Comparison of ENCODE assay signal across 14 cellular contexts in the genomic region with DNA sequence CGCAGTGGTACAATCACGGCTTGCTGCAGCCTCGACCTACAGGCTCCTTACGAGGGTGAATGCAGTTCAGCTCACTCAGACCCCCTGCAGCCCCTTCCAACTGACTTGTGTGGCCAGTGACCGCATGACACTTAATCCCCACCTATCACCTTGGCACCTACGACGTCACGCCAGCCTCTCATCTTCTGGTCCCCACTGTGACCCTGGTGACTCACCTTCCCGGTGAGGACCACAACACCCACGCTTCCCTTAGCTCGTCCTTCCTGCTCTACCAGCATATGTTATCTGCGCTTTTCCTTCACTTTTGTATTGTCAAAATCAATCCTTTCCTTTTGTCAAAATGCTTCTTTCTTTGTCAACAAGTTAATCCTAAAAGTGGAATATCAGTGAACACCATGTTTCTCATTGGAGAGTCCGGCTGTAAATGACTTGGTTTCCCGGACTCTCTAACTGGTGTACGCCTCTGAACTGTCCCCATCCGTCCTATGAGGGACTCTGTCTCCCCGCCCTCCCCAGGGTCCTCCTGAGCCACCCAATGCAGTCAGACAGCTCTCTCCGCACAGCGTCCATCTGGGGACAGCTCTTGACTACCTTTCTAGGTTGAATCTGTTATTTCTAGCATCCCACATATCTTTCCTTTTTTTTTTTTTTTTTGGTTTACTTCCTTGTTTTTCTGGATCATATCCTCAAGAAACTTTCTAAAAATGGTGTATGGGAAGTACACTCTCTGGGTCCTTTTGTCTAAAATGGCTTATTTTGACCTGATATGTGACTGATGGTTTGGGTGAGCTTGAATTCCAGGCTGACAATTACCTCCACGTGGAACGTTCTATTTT. TPM values are rescaled to one million over a fixed set of nuclear protein-coding genes. Genes with fewer than 3 reads are reported as not detected.
DNase-seq lines count a peak whose midpoint lies in the region; ATAC-seq, FAIRE-seq and TF ChIP-seq lines count a peak whose summit lies in the region.
"Had no signal": no experiment of that assay in that cellular context is flagged by ENCODE, and none has a peak within 500 bp of the region (broad histone marks: within the 10 kb centered on the region; RNA-seq: fewer than 3 reads in every experiment).

No MANE protein-coding gene starts in this region.

- H3K9me3 ChIP-seq in kidney (ENCODE audit: control insufficient read depth in 1 of 2, low read length in 2 of 2), result no peaks in the 10 kb centered on the region
- H3K9me3 ChIP-seq in neuronal stem cell (replicated peaks in 1 of 2; ENCODE audit: control insufficient read depth in 2 of 2, insufficient read depth in 1 of 2, low read depth in 1 of 2, low read length in 2 of 2), result peaks cover 3 to 4% of the 10 kb centered on the region in 2 donors

- H3K4me1 ChIP-seq in kidney (ENCODE audit: control insufficient read depth in 1 of 2, insufficient read depth in 1 of 2, low read depth in 1 of 2, low read length in 2 of 2), result no peaks in the 10 kb centered on the region
- H3K4me1 ChIP-seq in neuronal stem cell (ENCODE audit: control insufficient read depth in 2 of 2, insufficient read depth in 1 of 2, low read depth in 1 of 2, low read length in 2 of 2), result no peaks in the 10 kb centered on the region
- H3K4me1 ChIP-seq: parathyroid adenoma, stomach had no signal

- CTCF ChIA-PET in activated naive CD4-positive, alpha-beta T cell treated with anti-CD3 and anti-CD28 coated beads for 36 hours (lab: Charles Lee), result interaction anchor here (0.7 to 3.4 kb wide), 7 partner anchors 10 to 402 kb away, joined by 3 to 18 read pairs (median 3); no protein-coding TSS in a partner anchor
- CTCF ChIA-PET in activated naive CD4-positive, alpha-beta T cell treated with anti-CD3 and anti-CD28 coated beads, Interleukin-2, amount 10 ng/mL, durations not matched to agents 7 days and 5 days (lab: Charles Lee), result interaction anchor here (0.6 to 0.7 kb wide), 2 partner anchors 83 to 201 kb away, joined by 3 read pairs; no protein-coding TSS in a partner anchor

- no peak overlapping the region for H2BK12ac ChIP-seq in neuronal stem cell (ENCODE audit: low read length)

- intact Hi-C loops in activated naive CD4-positive, alpha-beta T cell treated with anti-CD3 and anti-CD28 coated beads for 36 hours (cut with micrococcal nuclease), result loop anchor here (1.0 to 10.0 kb wide), 2 partner anchors 220 to 400 kb away; a partner anchor contains a TSS
- intact Hi-C loops in kidney (cut with DNase I), result no loop called here

- H3K36me3 ChIP-seq in kidney (ENCODE audit: control insufficient read depth in 1 of 2, insufficient read depth in 2 of 2, low read length in 2 of 2) (no peaks in the 10 kb centered on the region), neuronal stem cell (replicated peaks in 1 of 2; ENCODE audit: control insufficient read depth in 2 of 2, insufficient read depth in 2 of 2, low read length in 2 of 2) (no peaks in the 10 kb centered on the region)
- H3K36me3 ChIP-seq: MG63, stomach had no signal

- no peak overlapping the region for H2AK5ac ChIP-seq in neuronal stem cell (ENCODE audit: low read depth, low read length)

- no peak overlapping the region for H3K14ac ChIP-seq in neuronal stem cell (ENCODE audit: low read length)

- H3K36me3 Mint-ChIP-seq in activated naive CD4-positive, alpha-beta T cell treated with anti-CD3 and anti-CD28 coated beads for 36 hours (ENCODE audit: low read depth), result no peaks in the 10 kb centered on the region
- no peaks in the 10 kb centered on the region for H3K36me3 Mint-ChIP-seq in activated naive CD4-positive, alpha-beta T cell treated with anti-CD3 and anti-CD28 coated beads, Interleukin-2, amount 10 ng/mL, durations not matched to agents 7 days and 5 days
- H3K36me3 Mint-ChIP-seq in stimulated activated naive B cell treated with anti-CD40 and anti-IgM and Interleukin-4, amounts not matched to agents 10 μg/mL and 1 μg/mL and 100 μg/mL, for 72 hours, result no peaks in the 10 kb centered on the region

- H3K27ac ChIP-seq in kidney (ENCODE audit: low read depth in 2 of 2, low read length in 2 of 2), result no peak overlapping the region
- H3K27ac ChIP-seq in neuronal stem cell (replicated peaks; ENCODE audit: low read length), result no peak overlapping the region
- H3K27ac ChIP-seq: parathyroid adenoma had no signal

- peaks cover 1% of the 10 kb centered on the region for H3K79me1 ChIP-seq in neuronal stem cell (ENCODE audit: low read depth, low read length)

- peak; percentile 34 to 42 for ATAC-seq in stimulated activated naive B cell treated with anti-CD40 and anti-IgM and Interleukin-4, amounts not matched to agents 10 μg/mL and 1 μg/mL and 100 μg/mL, for 72 hours (replicated peaks)

- H3K9ac ChIP-seq in kidney (ENCODE audit: low read length in 2 of 2) (no peak overlapping the region), neuronal stem cell (ENCODE audit: low read depth, low read length, poor library complexity) (no peak overlapping the region)
- H3K9ac ChIP-seq: parathyroid adenoma had no signal

- no peak overlapping the region for H2AFZ ChIP-seq in neuronal stem cell (ENCODE audit: low read length)
- H2AFZ ChIP-seq: parathyroid adenoma had no signal

- H3K9me3 Mint-ChIP-seq in activated naive CD4-positive, alpha-beta T cell treated with anti-CD3 and anti-CD28 coated beads for 36 hours, result no peaks in the 10 kb centered on the region
- no peaks in the 10 kb centered on the region for H3K9me3 Mint-ChIP-seq in activated naive CD4-positive, alpha-beta T cell treated with anti-CD3 and anti-CD28 coated beads, Interleukin-2, amount 10 ng/mL, durations not matched to agents 7 days and 5 days
- peaks cover 9 to 13% of the 10 kb centered on the region in 2 donors for H3K9me3 Mint-ChIP-seq in stimulated activated naive B cell treated with anti-CD40 and anti-IgM and Interleukin-4, amounts not matched to agents 10 μg/mL and 1 μg/mL and 100 μg/mL, for 72 hours

- H2BK5ac ChIP-seq in neuronal stem cell (ENCODE audit: low read length), result no peak overlapping the region

- no peak for FAIRE-seq in kidney (lab: Jason Lieb, UNC)
- FAIRE-seq in H54 (lab: Jason Lieb, UNC), result no peak
- FAIRE-seq: GM18507 had no signal

- H3K27ac Mint-ChIP-seq in activated naive CD4-positive, alpha-beta T cell treated with anti-CD3 and anti-CD28 coated beads for 36 hours, result no peak overlapping the region
- H3K27ac Mint-ChIP-seq in activated naive CD4-positive, alpha-beta T cell treated with anti-CD3 and anti-CD28 coated beads, Interleukin-2, amount 10 ng/mL, durations not matched to agents 7 days and 5 days, result no peak overlapping the region
- H3K27ac Mint-ChIP-seq in stimulated activated naive B cell treated with anti-CD40 and anti-IgM and Interleukin-4, amounts not matched to agents 10 μg/mL and 1 μg/mL and 100 μg/mL, for 72 hours, result no peak overlapping the region
- H3K27ac Mint-ChIP-seq: dendritic cell treated with granulocyte-macrophage colony-stimulating factor and Interleukin-4, amounts not matched to agents 40 ng/mL and 50 ng/mL, for 4 days had no signal

- peaks cover 5% of the 10 kb centered on the region for H3K27me3 Mint-ChIP-seq in activated naive CD4-positive, alpha-beta T cell treated with anti-CD3 and anti-CD28 coated beads for 36 hours (ENCODE audit: low read depth)
- H3K27me3 Mint-ChIP-seq in activated naive CD4-positive, alpha-beta T cell treated with anti-CD3 and anti-CD28 coated beads, Interleukin-2, amount 10 ng/mL, durations not matched to agents 7 days and 5 days, result peaks cover 11% of the 10 kb centered on the region
- H3K27me3 Mint-ChIP-seq in stimulated activated naive B cell treated with anti-CD40 and anti-IgM and Interleukin-4, amounts not matched to agents 10 μg/mL and 1 μg/mL and 100 μg/mL, for 72 hours, result peaks cover 31 to 46% of the 10 kb centered on the region in 2 donors

- H2BK120ac ChIP-seq in neuronal stem cell (ENCODE audit: low read depth, low read length), result no peak overlapping the region

- no peak overlapping the region for H4K8ac ChIP-seq in neuronal stem cell (ENCODE audit: low read depth, low read length)

- peaks cover 6% of the 10 kb centered on the region for H3K4me1 Mint-ChIP-seq in activated naive CD4-positive, alpha-beta T cell treated with anti-CD3 and anti-CD28 coated beads for 36 hours (ENCODE audit: low read depth)
- H3K4me1 Mint-ChIP-seq in activated naive CD4-positive, alpha-beta T cell treated with anti-CD3 and anti-CD28 coated beads, Interleukin-2, amount 10 ng/mL, durations not matched to agents 7 days and 5 days, result no peaks in the 10 kb centered on the region
- peaks cover 7 to 10% of the 10 kb centered on the region in 2 donors for H3K4me1 Mint-ChIP-seq in stimulated activated naive B cell treated with anti-CD40 and anti-IgM and Interleukin-4, amounts not matched to agents 10 μg/mL and 1 μg/mL and 100 μg/mL, for 72 hours

- peaks cover 0 to 11% (median 0%) of the 10 kb centered on the region in 3 experiments for H3K27me3 ChIP-seq in neuronal stem cell (ENCODE audit: control insufficient read depth in 3 of 3, insufficient read depth in 3 of 3, low read depth in 1 of 3, low read length in 3 of 3)
- H3K27me3 ChIP-seq: MG63 had no signal

- WGBS in neuronal stem cell (ENCODE audit: extremely low coverage in 2 of 2, insufficient read length in 2 of 2, insufficient replicate concordance in 1 of 2), 2 donors, result no CpG with 5 or more reads among the region's 21 CpGs

- H3K23ac ChIP-seq in neuronal stem cell (ENCODE audit: low read depth, low read length, poor library complexity), result no peak overlapping the region

- DNase-seq in activated naive CD4-positive, alpha-beta T cell treated with anti-CD3 and anti-CD28 coated beads for 36 hours, result peak; percentile 30
- DNase-seq in activated naive CD4-positive, alpha-beta T cell treated with anti-CD3 and anti-CD28 coated beads, Interleukin-2, amount 10 ng/mL, durations not matched to agents 7 days and 5 days, result no peak
- peak; percentile 15 for DNase-seq in activated CD8-positive, alpha-beta memory T cell treated with anti-CD3 and anti-CD28 coated beads, Interleukin-2, amount 50 U/mL, for 4 hours
- DNase-seq in kidney (peak; percentile 58), KG1 (lab: John Stamatoyannopoulos, UW) (no peak), H54 (ENCODE audit: insufficient read length, low spot score) (no peak), neuronal stem cell (ENCODE audit: low spot score) (no peak)
- no peak for DNase-seq in stimulated activated naive B cell treated with anti-CD40 and anti-IgM and Interleukin-4, amounts not matched to agents 10 μg/mL and 1 μg/mL and 100 μg/mL, for 72 hours
- DNase-seq: T1000 had no signal

- no peak overlapping the region for H3K4me2 ChIP-seq in neuronal stem cell (ENCODE audit: insufficient read depth, low read length, poor library complexity, severe bottlenecking)

- no peak overlapping the region for H3K4ac ChIP-seq in neuronal stem cell (ENCODE audit: low read length)

- no peak overlapping the region for H3K4me3 Mint-ChIP-seq in activated naive CD4-positive, alpha-beta T cell treated with anti-CD3 and anti-CD28 coated beads for 36 hours
- no peak overlapping the region for H3K4me3 Mint-ChIP-seq in activated naive CD4-positive, alpha-beta T cell treated with anti-CD3 and anti-CD28 coated beads, Interleukin-2, amount 10 ng/mL, durations not matched to agents 7 days and 5 days
- no peak overlapping the region for H3K4me3 Mint-ChIP-seq in stimulated activated naive B cell treated with anti-CD40 and anti-IgM and Interleukin-4, amounts not matched to agents 10 μg/mL and 1 μg/mL and 100 μg/mL, for 72 hours
- H3K4me3 Mint-ChIP-seq: dendritic cell treated with granulocyte-macrophage colony-stimulating factor and Interleukin-4, amounts not matched to agents 40 ng/mL and 50 ng/mL, for 4 days had no signal

- TF ChIP-seq CTCF in kidney (IDR thresholded peaks at IDR 0.05; ENCODE audit: borderline replicate concordance, extremely low read depth, insufficient read depth), result no peak

- H3K18ac ChIP-seq in neuronal stem cell (ENCODE audit: low read length), result no peak overlapping the region

- H3K4me3 ChIP-seq in kidney (ENCODE audit: low read length in 2 of 2) (no peak overlapping the region), neuronal stem cell (ENCODE audit: low read length in 2 of 2) (no peak overlapping the region)
- H3K4me3 ChIP-seq: MG63, stomach had no signal

- H4K91ac ChIP-seq in neuronal stem cell (ENCODE audit: low read depth, low read length, poor library complexity), result no peak overlapping the region

- H2BK15ac ChIP-seq in neuronal stem cell (ENCODE audit: low read length), result no peak overlapping the region

- TF ChIP-seq POLR2A in H54 (IDR thresholded peaks at IDR 0.05; ENCODE audit: low read depth, low read length), result no peak

RNA-seq across cellular contexts. Expression of a gene that starts 37.3 kb away (rescaled TPM):
- total RNA-seq in activated naive CD4-positive, alpha-beta T cell treated with anti-CD3 and anti-CD28 coated beads for 36 hours, result not detected
- 8.3 TPM for total RNA-seq in kidney
- 3.8 TPM for polyA plus RNA-seq in kidney (ENCODE audit: insufficient read depth, low read depth, low replicate concordance)
- polyA plus RNA-seq in neuronal stem cell (2013, experiment 1 of 2), result 1.5 TPM
- 1.4 TPM for polyA plus RNA-seq in neuronal stem cell (2013, experiment 2 of 2)

Comparison
In these comparisons a context has a peak if more than half of its experiments do, and no peak if none do; other contexts are left out.
1. DNase-seq: peak in activated naive CD4-positive, alpha-beta T cell treated with anti-CD3 and anti-CD28 coated beads for 36 hours (single experiment), activated CD8-positive, alpha-beta memory T cell treated with anti-CD3 and anti-CD28 coated beads, Interleukin-2, amount 50 U/mL, for 4 hours (single experiment) and kidney (single experiment); none in activated naive CD4-positive, alpha-beta T cell treated with anti-CD3 and anti-CD28 coated beads, Interleukin-2, amount 10 ng/mL, durations not matched to agents 7 days and 5 days (single experiment), stimulated activated naive B cell treated with anti-CD40 and anti-IgM and Interleukin-4, amounts not matched to agents 10 μg/mL and 1 μg/mL and 100 μg/mL, for 72 hours (single experiment), KG1 (single experiment), H54 (single experiment) and neuronal stem cell (single experiment).